Comparison of ENCODE assay signal across 16 cellular contexts in genomic region chr18:74407888-74408287, GRCh38. TPM values are rescaled to one million over a fixed set of nuclear protein-coding genes. Genes with fewer than 3 reads are reported as not detected.
DNase-seq lines count a peak whose midpoint lies in the region; ATAC-seq and TF ChIP-seq lines count a peak whose summit lies in the region.
"Had no signal": no experiment of that assay in that cellular context is flagged by ENCODE, and none has a peak within 500 bp of the region (broad histone marks: within the 10 kb centered on the region; RNA-seq: fewer than 3 reads in every experiment).

No MANE protein-coding gene starts in this region.

- H3K4me1 ChIP-seq in OCI-LY3 (ENCODE audit: low read length): peaks cover 9% of the 10 kb centered on the region
- H3K4me1 ChIP-seq: A549, gastroesophageal sphincter had no signal

- H4K20me1 ChIP-seq in OCI-LY3 (ENCODE audit: insufficient read depth, low read length): no peaks in the 10 kb centered on the region

- intact Hi-C loops in activated CD4-positive, alpha-beta T cell treated with anti-CD3 and anti-CD28 coated beads, Interleukin-2, amount 10 ng/mL, durations not matched to agents 24 days and 14 days (cut with micrococcal nuclease): no loop called here
- intact Hi-C loops in natural killer cell (cut with micrococcal nuclease): no loop called here

- peak overlapping the region; percentile 62 for H3K4me3 Mint-ChIP-seq in activated CD4-positive, alpha-beta T cell treated with anti-CD3 and anti-CD28 coated beads, Interleukin-2, amount 10 ng/mL, durations not matched to agents 24 days and 14 days
- peak overlapping the region; percentile 57 for H3K4me3 Mint-ChIP-seq in natural killer cell
- H3K4me3 Mint-ChIP-seq: nephron progenitor cell had no signal

- peak overlapping the region; percentile 81 for H3K27ac Mint-ChIP-seq in activated CD4-positive, alpha-beta T cell treated with anti-CD3 and anti-CD28 coated beads, Interleukin-2, amount 10 ng/mL, durations not matched to agents 24 days and 14 days
- H3K27ac Mint-ChIP-seq in natural killer cell: peak overlapping the region; percentile 26 to 69
- H3K27ac Mint-ChIP-seq: nephron progenitor cell had no signal

- peak overlapping the region; percentile 37 for H3K4me2 ChIP-seq in OCI-LY3 (ENCODE audit: low read length)
- H3K4me2 ChIP-seq: A549 had no signal

- H3K36me3 Mint-ChIP-seq in activated CD4-positive, alpha-beta T cell treated with anti-CD3 and anti-CD28 coated beads, Interleukin-2, amount 10 ng/mL, durations not matched to agents 24 days and 14 days (ENCODE audit: low read depth): no peaks in the 10 kb centered on the region
- no peaks in the 10 kb centered on the region for H3K36me3 Mint-ChIP-seq in natural killer cell

- no peak overlapping the region for H3K27ac ChIP-seq in OCI-LY3 (ENCODE audit: low read length)
- H3K27ac ChIP-seq: A549, gastroesophageal sphincter, sigmoid colon, tibial nerve had no signal

- no peaks in the 10 kb centered on the region for H3K79me2 ChIP-seq in OCI-LY3 (ENCODE audit: low read length)

- no peaks in the 10 kb centered on the region for H3K27me3 Mint-ChIP-seq in activated CD4-positive, alpha-beta T cell treated with anti-CD3 and anti-CD28 coated beads, Interleukin-2, amount 10 ng/mL, durations not matched to agents 24 days and 14 days
- peaks cover 0 to 4% of the 10 kb centered on the region in 2 donors for H3K27me3 Mint-ChIP-seq in natural killer cell (ENCODE audit: low read depth in 2 of 2)

- no peak overlapping the region for H3K9ac ChIP-seq in OCI-LY3 (ENCODE audit: low read length)

- H3K4me1 Mint-ChIP-seq in activated CD4-positive, alpha-beta T cell treated with anti-CD3 and anti-CD28 coated beads, Interleukin-2, amount 10 ng/mL, durations not matched to agents 24 days and 14 days: peaks cover 27% of the 10 kb centered on the region
- peaks cover 13 to 15% of the 10 kb centered on the region in 2 donors for H3K4me1 Mint-ChIP-seq in natural killer cell

- no peaks in the 10 kb centered on the region for H3K9me3 ChIP-seq in OCI-LY3 (ENCODE audit: insufficient read depth, low read length)
- H3K9me3 ChIP-seq: A549, gastroesophageal sphincter, sigmoid colon, tibial nerve had no signal

- no peak overlapping the region for H2AFZ ChIP-seq in OCI-LY3 (ENCODE audit: low read depth, low read length)

- no peaks in the 10 kb centered on the region for H3K36me3 ChIP-seq in OCI-LY3 (replicated peaks; ENCODE audit: low read depth, low read length)
- H3K36me3 ChIP-seq: gastroesophageal sphincter, sigmoid colon, tibial nerve had no signal

- H3K27me3 ChIP-seq in OCI-LY3 (ENCODE audit: low read depth, low read length): peaks cover 28% of the 10 kb centered on the region
- H3K27me3 ChIP-seq: sigmoid colon, tibial nerve had no signal

- TF ChIP-seq CTCF in OCI-LY3 (IDR thresholded peaks at IDR 0.05; ENCODE audit: low read depth, low read length) (no peak), natural killer cell (IDR thresholded peaks at IDR 0.05) (no peak)

- ATAC-seq in GM21447 (IDR thresholded peaks at IDR 0.05; ENCODE audit: unreplicated experiment): peak; percentile 71
- no peak for ATAC-seq in natural killer cell
- ATAC-seq: A549, gastroesophageal sphincter had no signal

- DNase-seq in activated CD4-positive, alpha-beta T cell treated with anti-CD3 and anti-CD28 coated beads, Interleukin-2, amount 10 ng/mL, durations not matched to agents 24 days and 14 days: no peak
- no peak for DNase-seq in activated CD4-positive, alpha-beta T cell treated with anti-CD3 and anti-CD28 coated beads, Interleukin-2, amount 50 U/mL, for 4 hours
- no peak for DNase-seq in natural killer cell
- no peak for DNase-seq in C1 segment of cervical spinal cord (lab: John Stamatoyannopoulos, UW)
- no peak for DNase-seq in NCI-H748 treated with DMSO at 0.1 percent for 48 hours (lab: John Stamatoyannopoulos, UW)
- DNase-seq in NCI-H446 (lab: John Stamatoyannopoulos, UW): no peak
- DNase-seq: effector CD8-positive, alpha-beta T cell; NCI-H1436; nephron progenitor cell; sigmoid colon had no signal

- H3K4me3 ChIP-seq in OCI-LY3 (ENCODE audit: low read length): peak overlapping the region; percentile 12; the same call in 1 of the 2 replicates
- H3K4me3 ChIP-seq: A549, gastroesophageal sphincter, sigmoid colon, tibial nerve had no signal

- peaks cover 7% of the 10 kb centered on the region for H3K9me3 Mint-ChIP-seq in activated CD4-positive, alpha-beta T cell treated with anti-CD3 and anti-CD28 coated beads, Interleukin-2, amount 10 ng/mL, durations not matched to agents 24 days and 14 days
- no peaks in the 10 kb centered on the region for H3K9me3 Mint-ChIP-seq in natural killer cell

RNA-seq across cellular contexts. Expression of gene DIPK1C, which starts 49.2 kb away (rescaled TPM):
- total RNA-seq in activated CD4-positive, alpha-beta T cell treated with anti-CD3 and anti-CD28 coated beads, Interleukin-2, amount 10 ng/mL, durations not matched to agents 24 days and 14 days: not detected in 2 replicates
- not detected for total RNA-seq in natural killer cell
- total RNA-seq: kidney epithelial cell had no signal
